In the genomic region with DNA sequence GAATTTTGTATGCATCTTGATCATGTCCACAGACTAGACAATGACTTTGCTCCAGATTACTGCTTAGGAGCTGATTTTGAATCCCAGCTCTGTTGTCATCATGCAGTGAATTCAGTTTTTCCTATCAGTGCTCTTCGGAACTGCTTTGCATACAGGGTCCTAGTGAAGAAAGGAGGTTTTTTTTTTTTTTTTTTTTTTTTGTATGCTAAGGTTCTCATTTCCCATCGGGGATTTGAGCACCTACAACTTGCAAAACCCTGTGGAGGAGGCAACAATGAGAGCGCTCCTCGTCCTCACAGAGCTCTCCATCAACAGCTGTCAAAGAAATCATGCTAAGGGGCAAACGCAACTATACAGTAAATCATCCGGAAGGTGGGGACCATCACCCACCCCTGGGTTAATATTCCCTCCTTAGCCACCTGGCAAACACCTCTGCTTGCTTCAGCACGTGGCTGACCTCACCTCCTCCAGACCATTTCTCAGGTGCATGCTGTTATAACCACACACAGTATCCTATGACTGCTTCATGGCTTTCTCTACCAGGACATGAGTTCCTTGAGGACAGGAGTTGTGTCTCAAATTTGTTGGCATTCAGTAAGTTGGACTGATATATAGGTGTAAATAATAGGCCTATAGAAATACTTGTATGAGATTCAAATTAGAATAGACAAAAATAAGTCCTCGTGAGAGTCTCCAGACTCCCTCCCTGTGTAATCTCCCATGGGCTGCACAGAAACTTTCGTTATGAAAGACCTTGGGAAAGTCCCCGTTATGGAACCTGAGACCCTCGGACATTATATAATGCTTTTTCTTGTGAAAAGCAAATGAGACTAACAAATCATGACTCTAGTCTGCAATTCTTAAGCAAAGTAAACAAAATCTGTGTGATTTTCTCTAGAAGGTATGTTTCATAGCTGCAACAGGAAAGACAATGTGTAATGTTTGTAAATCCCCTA, we compare ENCODE assay signal across 19 cellular contexts.
DNase-seq lines count a peak whose midpoint lies in the region; ATAC-seq, FAIRE-seq and TF ChIP-seq lines count a peak whose summit lies in the region.
"Had no signal": no experiment of that assay in that cellular context is flagged by ENCODE, and none has a peak within 500 bp of the region (broad histone marks: within the 10 kb centered on the region; RNA-seq: fewer than 3 reads in every experiment).

No MANE protein-coding gene starts in this region.

- no peaks in the 10 kb centered on the region for H3K79me2 ChIP-seq in DOHH2 (ENCODE audit: control insufficient read depth, low read length)
- no peaks in the 10 kb centered on the region for H3K79me2 ChIP-seq in KMS-11 (ENCODE audit: insufficient read depth, low read depth)

- peaks cover 3% of the 10 kb centered on the region; the same call in 1 of the 2 replicates for H3K36me3 ChIP-seq in DOHH2 (ENCODE audit: control insufficient read depth, low read length)
- no peaks in the 10 kb centered on the region for H3K36me3 ChIP-seq in KMS-11 (ENCODE audit: insufficient read depth)
- H3K36me3 ChIP-seq in bronchial epithelial cell (ENCODE audit: control insufficient read depth, insufficient read depth, low read length) = no peaks in the 10 kb centered on the region
- no peaks in the 10 kb centered on the region for H3K36me3 ChIP-seq in colonic mucosa
- H3K36me3 ChIP-seq: SJSA1 had no signal

- H2AFZ ChIP-seq in KMS-11 (ENCODE audit: low read depth) = peak overlapping the region; percentile 66; the same call in 1 of the 2 replicates

- H3K9me2 ChIP-seq in DOHH2 (replicated peaks; ENCODE audit: control insufficient read depth, low read length) = no peaks in the 10 kb centered on the region

- no peak for FAIRE-seq in bronchial epithelial cell (lab: Jason Lieb, UNC)
- no peak for FAIRE-seq in RCC 7860 (lab: Jason Lieb, UNC)
- FAIRE-seq: H54 had no signal

- H3K9ac ChIP-seq in KMS-11 (peak overlapping the region; percentile 39; the same call in 1 of the 2 replicates), colonic mucosa (ENCODE audit: low read depth in 2 of 2, low read length in 2 of 2) (no peak overlapping the region)

- H3K4me2 ChIP-seq in DOHH2 (ENCODE audit: low read length) = peak overlapping the region; percentile 66
- H3K4me2 ChIP-seq in KMS-11 = peak overlapping the region; percentile 57; the same call in 1 of the 2 replicates

- no peaks in the 10 kb centered on the region for H3K9me3 ChIP-seq in DOHH2 (ENCODE audit: control insufficient read depth, insufficient read depth, low read length)
- H3K9me3 ChIP-seq in colonic mucosa = no peaks in the 10 kb centered on the region
- H3K9me3 ChIP-seq: SJSA1 had no signal

- H3K27me3 ChIP-seq in DOHH2 (ENCODE audit: control insufficient read depth, low read length) = no peaks in the 10 kb centered on the region
- H3K27me3 ChIP-seq in KMS-11 (ENCODE audit: insufficient read depth, low read depth) = no peaks in the 10 kb centered on the region
- no peaks in the 10 kb centered on the region for H3K27me3 ChIP-seq in bronchial epithelial cell (ENCODE audit: control insufficient read depth, insufficient read depth, low read length)
- no peaks in the 10 kb centered on the region for H3K27me3 ChIP-seq in colonic mucosa
- H3K27me3 ChIP-seq: SJSA1 had no signal

- TF ChIP-seq CTCF in DOHH2 (IDR thresholded peaks at IDR 0.05; ENCODE audit: low read depth, low read length, poor library complexity, severe bottlenecking) (no peak), KMS-11 (conservative IDR thresholded peaks at IDR 0.05; ENCODE audit: low read depth, low read length) (no peak), bronchial epithelial cell (IDR thresholded peaks at IDR 0.05; ENCODE audit: insufficient read depth, low read length, severe bottlenecking) (no peak), colonic mucosa (IDR thresholded peaks at IDR 0.05) (no peak)

- peak; percentile 50 for ATAC-seq in GM18502 (IDR thresholded peaks at IDR 0.05; ENCODE audit: poor library complexity, unreplicated experiment)
- no peak for ATAC-seq in HG03097 (IDR thresholded peaks at IDR 0.05; ENCODE audit: low FRiP score, unreplicated experiment)
- no peak for ATAC-seq in HG03460 (IDR thresholded peaks at IDR 0.05; ENCODE audit: unreplicated experiment)
- ATAC-seq: Panc1, T-helper 17 cell had no signal

- H3K4me3 ChIP-seq in DOHH2 (ENCODE audit: low read length) (peak overlapping the region; percentile 43), KMS-11 (IDR thresholded peaks at IDR 0.05; ENCODE audit: insufficient read depth, low read depth, low read length) (no peak overlapping the region), bronchial epithelial cell (ENCODE audit: low read depth, low read length) (no peak overlapping the region), colonic mucosa (no peak overlapping the region)
- H3K4me3 ChIP-seq: SJSA1 had no signal

- peak; percentile 29 for DNase-seq in bronchial epithelial cell (ENCODE audit: low read depth)
- DNase-seq in RCC 7860 (ENCODE audit: low spot score) = no peak
- DNase-seq in colonic mucosa = no peak
- DNase-seq: 8988T, COR-L47, DMS 273 treated with DMSO at 0.1 percent for 48 hours, GDM1, NCI-H187, NCI-H2227 treated with DMSO at 0.1 percent for 48 hours, NCI-H524, T-helper 17 cell had no signal

- H4K20me1 ChIP-seq in DOHH2 (ENCODE audit: control insufficient read depth, insufficient read depth, low read depth, low read length) (no peaks in the 10 kb centered on the region), KMS-11 (ENCODE audit: insufficient read depth) (no peaks in the 10 kb centered on the region)

- peaks cover 7% of the 10 kb centered on the region; the same call in 1 of the 2 replicates for H3F3A ChIP-seq in DOHH2 (ENCODE audit: control insufficient read depth, insufficient read depth)

- H3K27ac ChIP-seq in DOHH2 (ENCODE audit: low read depth, low read length) (no peak overlapping the region), KMS-11 (peak overlapping the region; percentile 69), colonic mucosa (no peak overlapping the region)
- H3K27ac ChIP-seq: SJSA1 had no signal

- intact Hi-C loops in colonic mucosa (cut with DNase I) = no loop called here

- H3K4me1 ChIP-seq in DOHH2 (ENCODE audit: control insufficient read depth, low read length) (peaks cover 38% of the 10 kb centered on the region), KMS-11 (ENCODE audit: low read depth, poor library complexity, severe bottlenecking) (peaks cover 34% of the 10 kb centered on the region), colonic mucosa (no peaks in the 10 kb centered on the region)
- H3K4me1 ChIP-seq: SJSA1 had no signal
